Comparison of ENCODE assay signal across 13 cellular contexts in genomic region chr3:12186046-12186445, GRCh38. TPM values are rescaled to one million over a fixed set of nuclear protein-coding genes. Genes with fewer than 3 reads are reported as not detected.
DNase-seq lines count a peak whose midpoint lies in the region; ATAC-seq, FAIRE-seq and TF ChIP-seq lines count a peak whose summit lies in the region.
"Had no signal": no experiment of that assay in that cellular context is flagged by ENCODE, and none has a peak within 500 bp of the region (broad histone marks: within the 10 kb centered on the region; RNA-seq: fewer than 3 reads in every experiment).

No MANE protein-coding gene starts in this region.

- H3K27ac ChIP-seq in A549 (peak overlapping the region; percentile 3 to 90; a peak in 5 of 6 replicates), right lobe of liver (no peak overlapping the region)
- H3K27ac ChIP-seq in BLaER1 treated with 17β-estradiol and CSF1 and Interleukin-3, amounts not matched to agents 10 nM and 100 nM = peak overlapping the region in 4 of 11 experiments; percentile 92 to 97 (median 93); a peak in 6 of 22 replicates
- H3K27ac ChIP-seq: GM23248 had no signal

- intact Hi-C loops in dendritic cell treated with granulocyte-macrophage colony-stimulating factor and Interleukin-4, amounts not matched to agents 40 ng/mL and 50 ng/mL, for 4 days (cut with micrococcal nuclease) = loop anchor here (5.0 kb wide), 1 partner anchor 41 kb away; no protein-coding TSS in a partner anchor
- intact Hi-C loops in right lobe of liver (cut with DNase I) = no loop called here

- ATAC-seq in A549 = no peak
- ATAC-seq in stimulated activated memory B cell treated with anti-CD40 and anti-IgM and Interleukin-4, amounts not matched to agents 10 μg/mL and 1 μg/mL and 100 μg/mL, for 72 hours = no peak
- no peak for ATAC-seq in GM19463 (IDR thresholded peaks at IDR 0.05; ENCODE audit: unreplicated experiment)
- no peak for ATAC-seq in stimulated activated naive CD8-positive, alpha-beta T cell treated with anti-CD3 and anti-CD28 coated beads, Interleukin-15, amount 100 ng/mL, for 72 hours
- ATAC-seq in right lobe of liver = no peak

- CTCF ChIA-PET in A549 (lab: Yijun Ruan, JAX) = interaction anchor here (0.9 to 32.2 kb wide), 5 partner anchors 8 to 294 kb away, joined by 3 to 976 read pairs (median 20); partner anchors contain the start of gene TIMP4

- no peak for TF ChIP-seq EP300 in A549 (IDR thresholded peaks at IDR 0.05)

- peak overlapping the region; percentile 95 for H3K27ac Mint-ChIP-seq in dendritic cell treated with granulocyte-macrophage colony-stimulating factor and Interleukin-4, amounts not matched to agents 40 ng/mL and 50 ng/mL, for 4 days
- H3K27ac Mint-ChIP-seq in stimulated activated memory B cell treated with anti-CD40 and anti-IgM and Interleukin-4, amounts not matched to agents 10 μg/mL and 1 μg/mL and 100 μg/mL, for 72 hours = peak overlapping the region; percentile 98
- H3K27ac Mint-ChIP-seq in stimulated activated naive CD8-positive, alpha-beta T cell treated with anti-CD3 and anti-CD28 coated beads, Interleukin-15, amount 100 ng/mL, for 72 hours = no peak overlapping the region
- H3K27ac Mint-ChIP-seq: CD4-positive, CD25-positive, alpha-beta regulatory T cell had no signal

- no peak for FAIRE-seq in A549 (lab: Jason Lieb, UNC)
- FAIRE-seq: A204.1 had no signal

- H3K36me3 Mint-ChIP-seq in dendritic cell treated with granulocyte-macrophage colony-stimulating factor and Interleukin-4, amounts not matched to agents 40 ng/mL and 50 ng/mL, for 4 days (ENCODE audit: low read depth) = no peaks in the 10 kb centered on the region
- no peaks in the 10 kb centered on the region for H3K36me3 Mint-ChIP-seq in stimulated activated memory B cell treated with anti-CD40 and anti-IgM and Interleukin-4, amounts not matched to agents 10 μg/mL and 1 μg/mL and 100 μg/mL, for 72 hours
- H3K36me3 Mint-ChIP-seq: CD4-positive, CD25-positive, alpha-beta regulatory T cell had no signal

- POLR2A ChIA-PET in A549 (lab: Yijun Ruan, JAX) = no interaction called here

- H4K20me1 ChIP-seq in BLaER1 treated with 17β-estradiol and CSF1 and Interleukin-3, amounts not matched to agents 10 nM and 100 nM = peaks cover 0 to 33% (median 0%) of the 10 kb centered on the region in 11 experiments; a peak in 8 of 22 replicates

- peaks cover 9 to 41% (median 36%) of the 10 kb centered on the region in 11 experiments; a peak in 19 of 22 replicates for H3K27me3 ChIP-seq in BLaER1 treated with 17β-estradiol and CSF1 and Interleukin-3, amounts not matched to agents 10 nM and 100 nM
- no peaks in the 10 kb centered on the region for H3K27me3 ChIP-seq in right lobe of liver
- H3K27me3 ChIP-seq: BE2C had no signal

- DNase-seq in A549 (ENCODE audit: low read depth in 1 of 2, low spot score in 1 of 2) = no peak
- DNase-seq in stimulated activated naive CD8-positive, alpha-beta T cell treated with anti-CD3 and anti-CD28 coated beads, Interleukin-15, amount 100 ng/mL, for 72 hours = no peak
- DNase-seq in right lobe of liver = no peak
- DNase-seq: BE2C; CD4-positive, CD25-positive, alpha-beta regulatory T cell; DMS53; GM23248; H7 had no signal

- H3K4me3 Mint-ChIP-seq in dendritic cell treated with granulocyte-macrophage colony-stimulating factor and Interleukin-4, amounts not matched to agents 40 ng/mL and 50 ng/mL, for 4 days = no peak overlapping the region
- no peak overlapping the region for H3K4me3 Mint-ChIP-seq in stimulated activated memory B cell treated with anti-CD40 and anti-IgM and Interleukin-4, amounts not matched to agents 10 μg/mL and 1 μg/mL and 100 μg/mL, for 72 hours
- H3K4me3 Mint-ChIP-seq in stimulated activated naive CD8-positive, alpha-beta T cell treated with anti-CD3 and anti-CD28 coated beads, Interleukin-15, amount 100 ng/mL, for 72 hours = no peak overlapping the region
- H3K4me3 Mint-ChIP-seq: CD4-positive, CD25-positive, alpha-beta regulatory T cell had no signal

- H3K9ac ChIP-seq in BLaER1 treated with 17β-estradiol and CSF1 and Interleukin-3, amounts not matched to agents 10 nM and 100 nM = peak overlapping the region in 3 of 11 experiments; percentile 79 to 88 (median 83); a peak in 3 of 22 replicates
- H3K9ac ChIP-seq: GM23248 had no signal

- H3K4me3 ChIP-seq in A549 = no peak overlapping the region
- no peak overlapping the region for H3K4me3 ChIP-seq in BLaER1 treated with 17β-estradiol and CSF1 and Interleukin-3, amounts not matched to agents 10 nM and 100 nM
- H3K4me3 ChIP-seq in right lobe of liver = no peak overlapping the region
- H3K4me3 ChIP-seq: GM23248 had no signal

- no peak overlapping the region for H3K4me2 ChIP-seq in A549
- H3K4me2 ChIP-seq in BLaER1 treated with 17β-estradiol and CSF1 and Interleukin-3, amounts not matched to agents 10 nM and 100 nM = peak overlapping the region; percentile 83 to 99 (median 95)

- H3K9me3 ChIP-seq in A549 (no peaks in the 10 kb centered on the region), right lobe of liver (no peaks in the 10 kb centered on the region)
- H3K9me3 ChIP-seq in BLaER1 treated with 17β-estradiol and CSF1 and Interleukin-3, amounts not matched to agents 10 nM and 100 nM (replicated peaks in 1 of 11) = no peaks in the 10 kb centered on the region
- H3K9me3 ChIP-seq: BE2C had no signal

- TF ChIP-seq CTCF in A549 (IDR thresholded peaks at IDR 0.05) (no peak), right lobe of liver (IDR thresholded peaks at IDR 0.05) (no peak)

- TF ChIP-seq POLR2A in A549 (IDR thresholded peaks at IDR 0.05; ENCODE audit: low read length) = no peak
- no peak for TF ChIP-seq POLR2A in right lobe of liver (IDR thresholded peaks at IDR 0.05)

- peaks cover 19% of the 10 kb centered on the region for H3K4me1 ChIP-seq in A549
- H3K4me1 ChIP-seq in BLaER1 treated with 17β-estradiol and CSF1 and Interleukin-3, amounts not matched to agents 10 nM and 100 nM = peaks cover 60 to 98% (median 84%) of the 10 kb centered on the region in 10 experiments
- H3K4me1 ChIP-seq in right lobe of liver = no peaks in the 10 kb centered on the region
- H3K4me1 ChIP-seq: BE2C had no signal

- no peaks in the 10 kb centered on the region for H3K9me3 Mint-ChIP-seq in dendritic cell treated with granulocyte-macrophage colony-stimulating factor and Interleukin-4, amounts not matched to agents 40 ng/mL and 50 ng/mL, for 4 days
- H3K9me3 Mint-ChIP-seq in stimulated activated memory B cell treated with anti-CD40 and anti-IgM and Interleukin-4, amounts not matched to agents 10 μg/mL and 1 μg/mL and 100 μg/mL, for 72 hours = no peaks in the 10 kb centered on the region
- H3K9me3 Mint-ChIP-seq in stimulated activated naive CD8-positive, alpha-beta T cell treated with anti-CD3 and anti-CD28 coated beads, Interleukin-15, amount 100 ng/mL, for 72 hours = no peaks in the 10 kb centered on the region
- H3K9me3 Mint-ChIP-seq: CD4-positive, CD25-positive, alpha-beta regulatory T cell had no signal

- TF ChIP-seq RAD21 in A549 (conservative IDR thresholded peaks at IDR 0.05 in 1 of 2, IDR thresholded peaks at IDR 0.05 in 1 of 2) = no peak

- H3K27me3 Mint-ChIP-seq in dendritic cell treated with granulocyte-macrophage colony-stimulating factor and Interleukin-4, amounts not matched to agents 40 ng/mL and 50 ng/mL, for 4 days = peaks cover 4% of the 10 kb centered on the region
- no peaks in the 10 kb centered on the region for H3K27me3 Mint-ChIP-seq in stimulated activated memory B cell treated with anti-CD40 and anti-IgM and Interleukin-4, amounts not matched to agents 10 μg/mL and 1 μg/mL and 100 μg/mL, for 72 hours
- peaks cover 16% of the 10 kb centered on the region for H3K27me3 Mint-ChIP-seq in stimulated activated naive CD8-positive, alpha-beta T cell treated with anti-CD3 and anti-CD28 coated beads, Interleukin-15, amount 100 ng/mL, for 72 hours
- H3K27me3 Mint-ChIP-seq: CD4-positive, CD25-positive, alpha-beta regulatory T cell had no signal

- 72% methylated on average over 4 of the region's 4 CpGs for WGBS in A549 (ENCODE audit: missing lambda C conversion rate)
- 74% methylated on average over 3 of the region's 4 CpGs for WGBS in right lobe of liver (ENCODE audit: insufficient coverage, low coverage, low lambda C conversion rate, missing lambda C conversion rate)

- H3K4me1 Mint-ChIP-seq in dendritic cell treated with granulocyte-macrophage colony-stimulating factor and Interleukin-4, amounts not matched to agents 40 ng/mL and 50 ng/mL, for 4 days (ENCODE audit: low read depth) = peaks cover 90% of the 10 kb centered on the region
- peaks cover 52% of the 10 kb centered on the region for H3K4me1 Mint-ChIP-seq in stimulated activated memory B cell treated with anti-CD40 and anti-IgM and Interleukin-4, amounts not matched to agents 10 μg/mL and 1 μg/mL and 100 μg/mL, for 72 hours
- peaks cover 70% of the 10 kb centered on the region for H3K4me1 Mint-ChIP-seq in stimulated activated naive CD8-positive, alpha-beta T cell treated with anti-CD3 and anti-CD28 coated beads, Interleukin-15, amount 100 ng/mL, for 72 hours

- no peaks in the 10 kb centered on the region for H3K36me3 ChIP-seq in BLaER1 treated with 17β-estradiol and CSF1 and Interleukin-3, amounts not matched to agents 10 nM and 100 nM
- H3K36me3 ChIP-seq in right lobe of liver = no peaks in the 10 kb centered on the region

TF ChIP-seq in A549, 52 proteins besides CTCF, POLR2A, EP300 and RAD21:
- TF ChIP-seq HEYL (CRISPR knock-in tag; IDR thresholded peaks at IDR 0.05) = no peak
- no peak for TF ChIP-seq FOSB (CRISPR knock-in tag; IDR thresholded peaks at IDR 0.05)
TF ChIP-seq in A549: peak in this region for 0.

RNA-seq across cellular contexts. Expression of gene TIMP4, which starts 27.3 kb away (rescaled TPM):
- polyA plus RNA-seq in A549 (2011; rRNA removed) (16.0 and 21.2 TPM in 2 replicates), A549 (2017; fragmentation: RNase III; extraction: RNeasy Plus Mini Kit Qiagen cat#74134 plus additional on column Dnase treatment) (13.1 to 18.5 TPM (median 15.7 TPM) in 3 replicates)
- 6.5 and 8.5 TPM in 2 replicates for polyA plus RNA-seq in A549 (2012; cell fraction: cytosol; rRNA removed)
- 4.6 and 6.0 TPM in 2 replicates for polyA plus RNA-seq in A549 (2012; cell fraction: nucleus; rRNA removed)
- 27.4 and 28.2 TPM in 2 replicates for polyA minus RNA-seq in A549 (2011; rRNA and poly(A)+ RNA removed)
- 1 to 10 TPM in 2 of 6 experiments, under 1 TPM in 3, not detected in 1; 0.35 to 2.2 (median 0.66) TPM for total RNA-seq in right lobe of liver
- total RNA-seq: CD4-positive, CD25-positive, alpha-beta regulatory T cell had no signal
- polyA plus RNA-seq: CD4-positive, CD25-positive, alpha-beta regulatory T cell; GM23248 had no signal

Comparison
In these comparisons a context has a peak if more than half of its experiments do, and no peak if none do; other contexts are left out.
1. H3K27ac ChIP-seq: peak in A549 (2 of 2); none in right lobe of liver (0 of 3).
2. H3K27ac Mint-ChIP-seq: peak in dendritic cell treated with granulocyte-macrophage colony-stimulating factor and Interleukin-4, amounts not matched to agents 40 ng/mL and 50 ng/mL, for 4 days (single experiment) and stimulated activated memory B cell treated with anti-CD40 and anti-IgM and Interleukin-4, amounts not matched to agents 10 μg/mL and 1 μg/mL and 100 μg/mL, for 72 hours (single experiment); none in stimulated activated naive CD8-positive, alpha-beta T cell treated with anti-CD3 and anti-CD28 coated beads, Interleukin-15, amount 100 ng/mL, for 72 hours (0 of 2).